11 cellular contexts compared by ENCODE assay signal in the genomic region with DNA sequence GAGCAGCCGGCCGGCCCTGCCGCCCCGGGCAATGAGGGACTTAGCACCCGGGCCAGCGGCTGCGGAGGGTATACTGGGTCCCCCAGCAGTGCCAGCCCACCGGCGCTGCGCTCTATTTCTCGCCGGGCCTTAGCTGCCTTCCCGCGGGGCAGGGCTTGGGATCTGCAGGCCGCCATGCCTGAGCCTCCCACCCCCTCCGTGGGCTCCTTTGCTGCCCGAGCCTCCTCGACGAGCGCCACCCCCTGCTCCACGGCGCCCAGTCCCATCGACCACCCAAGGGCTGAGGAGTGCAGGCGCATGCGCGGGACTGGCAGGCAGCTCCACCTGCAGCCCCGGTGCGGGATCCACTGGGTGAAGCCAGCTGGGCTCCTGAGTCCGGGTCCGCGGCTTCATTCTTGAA. TPM values are rescaled to one million over a fixed set of nuclear protein-coding genes. Genes with fewer than 3 reads are reported as not detected.
"Had no signal": no experiment of that assay in that cellular context is flagged by ENCODE, and none has a peak within 500 bp of the region (broad histone marks: within the 10 kb centered on the region; RNA-seq: fewer than 3 reads in every experiment).

No MANE protein-coding gene starts in this region.

RNA-seq across cellular contexts. Expression of a gene that starts 21.8 kb away (rescaled TPM):
- total RNA-seq: activated naive CD4-positive, alpha-beta T cell treated with anti-CD3 and anti-CD28 coated beads for 36 hours; activated naive CD4-positive, alpha-beta T cell treated with anti-CD3 and anti-CD28 coated beads, Interleukin-2, amount 50 U/mL, for 72 hours; activated naive CD8-positive, alpha-beta T cell treated with anti-CD3 and anti-CD28 coated beads, Interleukin-2, amount 10 ng/mL, durations not matched to agents 7 days and 5 days; activated T-cell treated with anti-CD3 and anti-CD28 coated beads, Interleukin-2, amount 50 U/mL, for 4 hours; activated T-helper 1 cell treated with anti-CD3 and anti-CD28 coated beads, Interleukin-12 subunit alpha, Interleukin-12 subunit beta, Interleukin-2, Interleukin-4 antibody, amounts not matched to agents 30 ng/mL and 10 ng/mL and 1 ng/mL, durations not matched to agents 14 hours and 24 hours and 36 hours; activated T-helper 17 cell treated with anti-CD3 and anti-CD28 coated beads, Interleukin-2, amount 50 U/mL, for 72 hours; activated T-helper 2 cell treated with anti-CD3 and anti-CD28 coated beads, Interferon-gamma antibody, Interleukin-2, Interleukin-4, amounts not matched to agents 10 μg/mL and 5 μg/mL and 100 μg/mL, durations not matched to agents 14 hours and 24 hours and 36 hours; ascending aorta; body of pancreas; bronchial epithelial cell had no signal
- polyA plus RNA-seq: aorta had no signal
